In the genomic region with DNA sequence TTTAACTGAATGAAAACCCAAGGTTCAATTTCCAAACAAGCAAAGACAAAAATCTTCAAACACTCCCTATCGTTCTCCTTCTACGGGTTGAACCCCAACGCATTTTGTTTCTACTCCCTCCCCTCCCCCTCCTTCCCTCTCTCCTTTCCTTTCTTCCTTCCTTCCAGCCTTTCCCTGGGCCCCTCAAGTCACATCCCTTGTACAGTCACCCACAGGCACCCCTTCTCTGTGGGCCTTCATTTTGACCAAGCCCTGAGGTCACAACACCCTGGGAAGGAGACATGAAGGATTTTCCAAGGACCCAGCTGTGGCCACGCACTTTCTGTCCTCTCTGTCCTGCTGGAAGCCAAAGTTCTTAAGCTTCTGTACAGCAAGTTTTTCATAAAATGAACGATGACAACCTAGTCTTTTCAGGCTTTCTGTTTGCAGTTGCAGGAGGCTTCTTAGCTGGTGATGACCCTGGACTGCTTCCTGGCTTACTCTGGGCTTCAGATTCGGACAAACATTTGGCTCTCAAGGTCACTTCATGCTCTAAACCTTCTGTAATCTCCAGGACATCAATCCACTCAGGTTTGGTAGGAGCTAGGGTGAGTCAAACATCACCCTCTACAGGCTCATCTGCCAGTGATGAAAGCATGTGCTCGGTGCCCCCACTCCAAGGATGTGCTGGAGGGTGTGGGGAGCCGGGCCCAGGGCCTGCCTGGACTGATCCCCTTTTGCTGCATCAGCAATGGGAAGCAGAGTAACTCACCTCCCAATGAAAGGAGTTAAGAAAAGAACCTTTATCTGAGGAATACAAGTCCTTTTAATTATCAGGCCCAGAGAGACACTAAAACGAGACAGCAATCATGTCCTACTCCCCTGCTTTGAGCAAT, we compare ENCODE assay signal across 20 cellular contexts. TPM values are rescaled to one million over a fixed set of nuclear protein-coding genes. Genes with fewer than 3 reads are reported as not detected.
"Had no signal": no experiment of that assay in that cellular context is flagged by ENCODE, and none has a peak within 500 bp of the region (broad histone marks: within the 10 kb centered on the region; RNA-seq: fewer than 3 reads in every experiment).

No MANE protein-coding gene starts in this region.

- H3K27ac ChIP-seq: esophagus squamous epithelium, right atrium auricular region, suprapubic skin, thyroid gland, uterus had no signal

- ATAC-seq: effector memory CD8-positive, alpha-beta T cell; naive thymus-derived CD4-positive, alpha-beta T cell; stimulated activated naive CD8-positive, alpha-beta T cell treated with anti-CD3 and anti-CD28 coated beads, Interleukin-15, Interleukin-2, amounts not matched to agents 100 U/mL and 50 U/mL, for 24 hours had no signal

- H3K9me3 ChIP-seq: esophagus squamous epithelium, right atrium auricular region, suprapubic skin, thyroid gland, uterus had no signal

- H3K4me3 ChIP-seq: esophagus squamous epithelium, right atrium auricular region, suprapubic skin, thyroid gland, uterus had no signal

- H3K27me3 ChIP-seq: esophagus squamous epithelium, right atrium auricular region, suprapubic skin, thyroid gland, uterus had no signal

- DNase-seq: effector memory CD8-positive, alpha-beta T cell; esophagus squamous epithelium; immature natural killer cell; naive thymus-derived CD4-positive, alpha-beta T cell; nephron progenitor cell; small intestine; stimulated activated CD4-positive, alpha-beta T cell treated with anti-CD3 and anti-CD28 coated beads, Interleukin-12 subunit alpha, Interleukin-12 subunit beta, amount 100 ng/mL, for 4 hours; stimulated activated naive CD8-positive, alpha-beta T cell treated with anti-CD3 and anti-CD28 coated beads, Interleukin-15, Interleukin-2, amounts not matched to agents 100 U/mL and 50 U/mL, for 24 hours; thyroid gland; uterus had no signal

- H3K36me3 ChIP-seq: esophagus squamous epithelium, right atrium auricular region, suprapubic skin, thyroid gland, uterus had no signal

- H3K4me1 ChIP-seq: thyroid gland, uterus had no signal

- FAIRE-seq: small intestine had no signal

RNA-seq across cellular contexts. Expression of a gene that starts 25.6 kb away (rescaled TPM):
- total RNA-seq: epithelial cell of proximal tubule; esophagus squamous epithelium; kidney epithelial cell; liver; lung microvascular endothelial cell; mesenteric fat pad; mononuclear cell; naive thymus-derived CD4-positive, alpha-beta T cell; osteocyte; posterior vena cava; right atrium auricular region; suprapubic skin; thyroid gland; uterus had no signal
- polyA plus RNA-seq: immature natural killer cell; liver; naive thymus-derived CD4-positive, alpha-beta T cell; small intestine had no signal
